In genomic region chr15:29133791-29134190, GRCh38 we compare ENCODE assay signal across 19 cellular contexts.
"Had no signal": no experiment of that assay in that cellular context is flagged by ENCODE, and none has a peak within 500 bp of the region (broad histone marks: within the 10 kb centered on the region; RNA-seq: fewer than 3 reads in every experiment).

No MANE protein-coding gene starts in this region.

- H3K4me3 ChIP-seq: esophagus squamous epithelium, gastroesophageal sphincter, lung, psoas muscle, upper lobe of left lung, uterus had no signal

- FAIRE-seq: small intestine had no signal

- H3K9me3 ChIP-seq: esophagus squamous epithelium, gastroesophageal sphincter, neutrophil, psoas muscle, upper lobe of left lung, uterus had no signal

- H3K4me1 ChIP-seq: esophagus squamous epithelium, gastroesophageal sphincter, psoas muscle, upper lobe of left lung, uterus had no signal

- H3K27me3 ChIP-seq: neutrophil, upper lobe of left lung, uterus had no signal

- H3K36me3 Mint-ChIP-seq: immature natural killer cell; naive thymus-derived CD4-positive, alpha-beta T cell had no signal

- H3K27ac Mint-ChIP-seq: effector memory CD8-positive, alpha-beta T cell; immature natural killer cell; nephron progenitor cell had no signal

- H3K36me3 ChIP-seq: esophagus squamous epithelium, gastroesophageal sphincter, neutrophil, upper lobe of left lung, uterus had no signal

- H3K4me3 Mint-ChIP-seq: central memory CD8-positive, alpha-beta T cell; effector memory CD8-positive, alpha-beta T cell; immature natural killer cell; naive thymus-derived CD4-positive, alpha-beta T cell; nephron progenitor cell had no signal

- H3K27ac ChIP-seq: esophagus squamous epithelium, gastroesophageal sphincter, neutrophil, psoas muscle, upper lobe of left lung, uterus had no signal

- DNase-seq: effector memory CD8-positive, alpha-beta T cell; esophagus squamous epithelium; foreskin fibroblast; immature natural killer cell; left colon; left ventricle myocardium superior; mesenchymal stem cell; nephron progenitor cell; small intestine; stimulated activated CD4-positive, alpha-beta T cell treated with anti-CD3 and anti-CD28 coated beads, Interleukin-2, amount 100 ng/mL, for 48 hours; stimulated activated naive CD4-positive, alpha-beta T cell treated with Interleukin-2 at 50 U/mL for 16 hours; upper lobe of left lung; uterus had no signal

- ATAC-seq: effector memory CD8-positive, alpha-beta T cell; left colon; left ventricle myocardium superior; psoas muscle had no signal

- H3K9me3 Mint-ChIP-seq: central memory CD8-positive, alpha-beta T cell; effector memory CD8-positive, alpha-beta T cell; immature natural killer cell; naive thymus-derived CD4-positive, alpha-beta T cell; nephron progenitor cell had no signal
